Comparison of ENCODE assay signal across 8 cellular contexts in genomic region chr14:24430143-24430681, GRCh38. TPM values are rescaled to one million over a fixed set of nuclear protein-coding genes. Genes with fewer than 3 reads are reported as not detected.
DNase-seq lines count a peak whose midpoint lies in the region; ATAC-seq and TF ChIP-seq lines count a peak whose summit lies in the region.

No MANE protein-coding gene starts in this region.

- intact Hi-C loops in lower lobe of right lung (cut with DNase I) = no loop called here

- peak overlapping the region; percentile 98 for H3K27ac ChIP-seq in GM23248
- H3K27ac ChIP-seq in WERI-Rb-1 = peak overlapping the region; percentile 91
- H3K27ac ChIP-seq in ectodermal cell (ENCODE audit: insufficient read depth, low read depth, low read length, poor library complexity, severe bottlenecking) = no peak overlapping the region
- H3K27ac ChIP-seq in lower lobe of right lung = peak overlapping the region; percentile 97

- no peak overlapping the region for H2AFZ ChIP-seq in GM23248

- DNase-seq in NCI-H2081 (lab: John Stamatoyannopoulos, UW) = peak; percentile 5 to 40
- DNase-seq in NCI-H2081 treated with DMSO at 0.1 percent for 48 hours (lab: John Stamatoyannopoulos, UW) = no peak
- DNase-seq in GM23248 = peak; percentile 91
- DNase-seq in KG1 (lab: John Stamatoyannopoulos, UW) = peak; percentile 43
- peak; percentile 88 for DNase-seq in WERI-Rb-1
- DNase-seq in lower lobe of right lung = peak; percentile 85
- DNase-seq in stimulated activated CD8-positive, alpha-beta memory T cell treated with anti-CD3 and anti-CD28 coated beads, Interleukin-15, amount 100 ng/mL, for 24 hours (ENCODE audit: low read depth) = peak; percentile 31

- H3K4me1 ChIP-seq in GM23248 (ENCODE audit: insufficient read depth) = peaks cover 40% of the 10 kb centered on the region
- no peaks in the 10 kb centered on the region for H3K4me1 ChIP-seq in ectodermal cell (ENCODE audit: control insufficient read depth, insufficient read depth, low read length)
- peaks cover 55% of the 10 kb centered on the region for H3K4me1 ChIP-seq in lower lobe of right lung

- peaks cover 46% of the 10 kb centered on the region for H3K79me2 ChIP-seq in GM23248 (ENCODE audit: insufficient read depth)

- peaks cover 40% of the 10 kb centered on the region for H3F3A ChIP-seq in GM23248 (ENCODE audit: insufficient read depth)

- H3K9ac ChIP-seq in GM23248 = peak overlapping the region; percentile 97

- H4K20me1 ChIP-seq in GM23248 (ENCODE audit: insufficient read depth) = no peaks in the 10 kb centered on the region

- H3K9me3 ChIP-seq in GM23248 (ENCODE audit: low read depth) (no peaks in the 10 kb centered on the region), WERI-Rb-1 (ENCODE audit: severe bottlenecking) (no peaks in the 10 kb centered on the region), ectodermal cell (ENCODE audit: control insufficient read depth, low read length) (no peaks in the 10 kb centered on the region), lower lobe of right lung (no peaks in the 10 kb centered on the region)

- ATAC-seq in lower lobe of right lung = peak; percentile 90

- H3K4me3 ChIP-seq in GM23248 (peak overlapping the region; percentile 97), WERI-Rb-1 (ENCODE audit: low read depth, low read length) (peak overlapping the region; percentile 56), ectodermal cell (ENCODE audit: insufficient read depth, low read depth, low read length) (peak overlapping the region; percentile 49), lower lobe of right lung (peak overlapping the region; percentile 90)

- H3K36me3 ChIP-seq in GM23248 (ENCODE audit: low read depth) = peaks cover 14% of the 10 kb centered on the region
- H3K36me3 ChIP-seq in WERI-Rb-1 = peaks cover 17% of the 10 kb centered on the region
- no peaks in the 10 kb centered on the region for H3K36me3 ChIP-seq in ectodermal cell (ENCODE audit: control insufficient read depth, insufficient read depth, low read length)
- peaks cover 34% of the 10 kb centered on the region for H3K36me3 ChIP-seq in lower lobe of right lung

- H3K27me3 ChIP-seq in GM23248 (replicated peaks; ENCODE audit: insufficient read depth) (no peaks in the 10 kb centered on the region), WERI-Rb-1 (ENCODE audit: insufficient read depth, low read depth, severe bottlenecking) (no peaks in the 10 kb centered on the region), ectodermal cell (ENCODE audit: control insufficient read depth, insufficient read depth, low read length, poor library complexity, severe bottlenecking) (peaks cover 12% of the 10 kb centered on the region), lower lobe of right lung (ENCODE audit: low read depth) (no peaks in the 10 kb centered on the region)

- 2% methylated on average over 9 to 24 of the region's 28 CpGs for WGBS in GM23248 (ENCODE audit: low coverage in 1 of 2, low lambda C conversion rate in 2 of 2, missing lambda C conversion rate in 2 of 2), 2 experiments
- 1% methylated on average over 28 of the region's 28 CpGs for WGBS in ectodermal cell, 2 experiments

- H3K4me2 ChIP-seq in GM23248 (ENCODE audit: unreplicated experiment) = peak overlapping the region; percentile 97

- in situ Hi-C loops in GM23248 (cut with MboI) = no loop called here

- no peaks in the 10 kb centered on the region for H3K9me2 ChIP-seq in GM23248 (ENCODE audit: insufficient read depth)

- TF ChIP-seq CTCF in WERI-Rb-1 (IDR thresholded peaks at IDR 0.05; ENCODE audit: low read depth, low read length) (no peak), lower lobe of right lung (IDR thresholded peaks at IDR 0.05) (no peak)

RNA-seq across cellular contexts. Expression of gene KHNYN, which starts 0.5 kb away (rescaled TPM):
- 36.2 and 57.5 TPM in 2 replicates for total RNA-seq in GM23248 (2014; rRNA removed; shearing (Covaris generic))
- 14.4 and 15.3 TPM in 2 replicates for polyA plus RNA-seq in GM23248 (2016; fragmentation: Nextera tagmentation; extraction: Ambion mirVana)
- 29.5 TPM for polyA plus RNA-seq in ectodermal cell (2013, experiment 1 of 4)
- polyA plus RNA-seq in ectodermal cell (2013, experiment 2 of 4) = 31.1 TPM
- 25.3 TPM for polyA plus RNA-seq in ectodermal cell (2013, experiment 3 of 4)
- 29.5 TPM for polyA plus RNA-seq in ectodermal cell (2013, experiment 4 of 4)
- total RNA-seq in lower lobe of right lung = 61.4 TPM

RNA-seq across cellular contexts. Expression of gene CBLN3, which starts 0.7 kb away (rescaled TPM):
- total RNA-seq in GM23248 (2014; rRNA removed; shearing (Covaris generic)) = 3.4 and 5.6 TPM in 2 replicates
- polyA plus RNA-seq in GM23248 (2016; fragmentation: Nextera tagmentation; extraction: Ambion mirVana) = 2.4 and 3.1 TPM in 2 replicates
- polyA plus RNA-seq in ectodermal cell (2013, experiment 1 of 4) = 0.83 TPM
- polyA plus RNA-seq in ectodermal cell (2013, experiment 2 of 4) = 0.28 TPM
- 0.53 TPM for polyA plus RNA-seq in ectodermal cell (2013, experiment 3 of 4)
- polyA plus RNA-seq in ectodermal cell (2013, experiment 4 of 4) = 0.65 TPM
- 2.3 TPM for total RNA-seq in lower lobe of right lung

RNA-seq across cellular contexts. Expression of gene SDR39U1, which starts 12.4 kb away (rescaled TPM):
- total RNA-seq in GM23248 (2014; rRNA removed; shearing (Covaris generic)) = 7.7 and 8.3 TPM in 2 replicates
- polyA plus RNA-seq in GM23248 (2016; fragmentation: Nextera tagmentation; extraction: Ambion mirVana) = 41.7 and 44.7 TPM in 2 replicates
- polyA plus RNA-seq in ectodermal cell (2013, experiment 1 of 4) = 60.0 TPM
- polyA plus RNA-seq in ectodermal cell (2013, experiment 2 of 4) = 67.0 TPM
- 57.1 TPM for polyA plus RNA-seq in ectodermal cell (2013, experiment 3 of 4)
- polyA plus RNA-seq in ectodermal cell (2013, experiment 4 of 4) = 67.6 TPM
- 61.6 TPM for total RNA-seq in lower lobe of right lung

RNA-seq across cellular contexts. Expression of gene NYNRIN, which starts 31.4 kb away (rescaled TPM):
- 3.7 and 4.4 TPM in 2 replicates for total RNA-seq in GM23248 (2014; rRNA removed; shearing (Covaris generic))
- polyA plus RNA-seq in GM23248 (2016; fragmentation: Nextera tagmentation; extraction: Ambion mirVana) = 2.2 and 2.5 TPM in 2 replicates
- polyA plus RNA-seq in ectodermal cell (2013, experiment 1 of 4) = 26.8 TPM
- polyA plus RNA-seq in ectodermal cell (2013, experiment 2 of 4) = 37.6 TPM
- polyA plus RNA-seq in ectodermal cell (2013, experiment 3 of 4) = 23.9 TPM
- 28.9 TPM for polyA plus RNA-seq in ectodermal cell (2013, experiment 4 of 4)
- total RNA-seq in lower lobe of right lung = 17.9 TPM
